Comparison of ENCODE assay signal across 8 cellular contexts in the genomic region with DNA sequence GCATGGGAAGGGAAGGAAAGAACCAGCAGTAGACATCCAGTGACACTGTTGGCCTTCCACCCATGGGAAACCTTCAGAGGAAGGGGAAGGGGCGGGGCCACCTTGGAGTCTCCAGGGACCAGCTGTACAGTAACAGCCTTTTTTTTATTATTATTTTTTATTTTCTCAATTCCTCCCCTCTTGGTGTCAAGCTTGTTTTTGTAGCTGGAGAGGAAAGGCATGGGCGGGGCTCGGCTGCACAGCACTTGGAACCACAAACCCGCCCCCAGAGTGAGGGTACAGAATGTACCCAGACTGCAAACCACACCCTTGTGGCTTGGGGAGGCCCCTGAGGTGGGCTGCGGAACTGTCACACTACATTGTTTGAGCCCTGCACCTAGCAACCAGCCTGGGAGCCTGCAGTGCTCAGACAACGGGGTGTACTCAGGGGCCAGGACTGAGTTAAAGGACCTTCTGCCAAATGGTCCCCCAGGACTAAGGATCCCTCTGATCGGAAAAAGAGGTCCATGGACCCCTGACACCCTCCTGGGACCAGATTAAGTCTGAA. TPM values are rescaled to one million over a fixed set of nuclear protein-coding genes. Genes with fewer than 3 reads are reported as not detected.
DNase-seq lines count a peak whose midpoint lies in the region; ATAC-seq, FAIRE-seq and TF ChIP-seq lines count a peak whose summit lies in the region.

No MANE protein-coding gene starts in this region.

- H3K27me3 ChIP-seq in Panc1 (ENCODE audit: control insufficient read depth, insufficient read depth, low read length), result 0 out of 2 replicates have a peak, but pooled peaks cover 2% of the 10 kb centered on the region

- FAIRE-seq in H54 (lab: Jason Lieb, UNC), result no peak

- CTCF ChIA-PET in Panc1 (lab: Charles Lee), result interaction anchor here (1.6 to 2.2 kb wide), 2 partner anchors 102 to 103 kb away, joined by 9 to 14 read pairs; a partner anchor contains a TSS

- H3K4me1 ChIP-seq in Panc1 (ENCODE audit: control insufficient read depth, insufficient read depth, low read length), result peaks cover 25% of the 10 kb centered on the region

- no TSS peak for BruUV-seq in Panc1 (replicated peaks; lab: Mats Ljungman, UMichigan)

- no peak for TF ChIP-seq CTCF in Panc1 (IDR thresholded peaks at IDR 0.05)

- ATAC-seq in GM18858 (IDR thresholded peaks at IDR 0.05; ENCODE audit: unreplicated experiment), result peak; percentile 86
- ATAC-seq in HG02943 (IDR thresholded peaks at IDR 0.05; ENCODE audit: low read depth, unreplicated experiment), result peak; percentile 89
- no peak for ATAC-seq in Panc1
- peak; percentile 72 for ATAC-seq in Right ventricle myocardium inferior

- POLR2A ChIA-PET in Panc1 (lab: Charles Lee), result no interaction called here

- no peaks in the 10 kb centered on the region for H3K9me3 ChIP-seq in Panc1 (ENCODE audit: control insufficient read depth, insufficient read depth, low read depth, low read length)

- DNase-seq in Panc1 (ENCODE audit: low read depth, low spot score) (no peak), Right ventricle myocardium inferior (ENCODE audit: missing footprints) (peak; percentile 94), AG20443 (ENCODE audit: low spot score) (no peak), H54 (ENCODE audit: insufficient read length, low spot score) (no peak)
- peak; percentile 72 to 85 for DNase-seq in activated T-helper 1 cell treated with anti-CD3 and anti-CD28 coated beads, Interleukin-2, amount 50 U/mL, for 16 hours (ENCODE audit: low read depth in 1 of 2, low spot score in 1 of 2)
- peak; percentile 58 to 71 for DNase-seq in stimulated activated CD4-positive, alpha-beta T cell treated with anti-CD3 and anti-CD28 coated beads, Interleukin-15, amount 100 ng/mL, for 1 hour (ENCODE audit: low read depth in 1 of 2, low spot score in 1 of 2)

- H3K27ac ChIP-seq in Panc1 (ENCODE audit: low read length), result peak overlapping the region; percentile 1; the same call in 1 of the 2 replicates

- intact Hi-C loops in Panc1 (cut with micrococcal nuclease; ENCODE audit: unreplicated experiment), result loop anchor here (2.0 to 5.0 kb wide), 2 partner anchors 45 to 218 kb away; no protein-coding TSS in a partner anchor
- intact Hi-C loops in Right ventricle myocardium inferior (cut with DNase I), result loop anchor here (1.0 to 2.0 kb wide), 2 partner anchors 43 to 103 kb away; a partner anchor contains a TSS

- H3K36me3 ChIP-seq in Panc1 (ENCODE audit: control insufficient read depth, insufficient read depth, low read length), result no peaks in the 10 kb centered on the region

- no peak overlapping the region for H3K4me3 ChIP-seq in Panc1 (ENCODE audit: low read depth in 2 of 2, low read length in 2 of 2)

- in situ Hi-C loops in Panc1 (cut with HindIII; ENCODE audit: low pct_unique_long_range_greater_than_20kb, low sequenced_read_pairs), result no loop called here

- no peak for TF ChIP-seq POLR2A in H54 (IDR thresholded peaks at IDR 0.05; ENCODE audit: low read depth, low read length)

RNA-seq across cellular contexts. Expression of a gene that starts 45.7 kb away (rescaled TPM):
- total RNA-seq in Panc1 (2021; ENCODE audit: unreplicated experiment), result 152 TPM
- polyA plus RNA-seq in Panc1 (2012; ENCODE audit: insufficient read length), result 127 TPM
- 24.1 TPM for total RNA-seq in Right ventricle myocardium inferior

Comparison
In these comparisons a context has a peak if more than half of its experiments do, and no peak if none do; other contexts are left out.
1. DNase-seq: peak in activated T-helper 1 cell treated with anti-CD3 and anti-CD28 coated beads, Interleukin-2, amount 50 U/mL, for 16 hours (2 of 2), Right ventricle myocardium inferior (single experiment) and stimulated activated CD4-positive, alpha-beta T cell treated with anti-CD3 and anti-CD28 coated beads, Interleukin-15, amount 100 ng/mL, for 1 hour (2 of 2); none in Panc1 (single experiment), AG20443 (single experiment) and H54 (single experiment).